Comparison of ENCODE assay signal across 31 cellular contexts in the genomic region with DNA sequence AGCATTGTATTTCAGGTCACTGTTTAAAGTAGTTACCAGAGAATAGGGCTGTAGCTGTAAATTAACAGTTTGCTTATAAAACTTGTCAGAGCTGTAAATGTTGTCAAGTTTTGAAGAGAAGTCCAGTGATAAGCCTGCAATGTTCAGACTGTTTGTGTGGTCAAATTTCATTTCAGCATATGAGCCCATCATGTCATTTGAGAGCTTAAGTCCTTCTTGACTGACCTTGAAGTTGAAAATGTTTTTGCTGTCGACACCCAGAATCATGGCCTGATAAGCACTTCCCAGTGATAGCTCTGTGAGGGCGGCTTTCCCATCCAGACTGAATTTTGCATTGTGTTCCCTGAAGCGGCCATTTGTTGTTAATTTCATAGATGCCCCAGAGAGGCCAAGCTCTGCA. TPM values are rescaled to one million over a fixed set of nuclear protein-coding genes. Genes with fewer than 3 reads are reported as not detected.
"Had no signal": no experiment of that assay in that cellular context is flagged by ENCODE, and none has a peak within 500 bp of the region (broad histone marks: within the 10 kb centered on the region; RNA-seq: fewer than 3 reads in every experiment).

No MANE protein-coding gene starts in this region.

- H3K27me3 Mint-ChIP-seq: activated CD8-positive, alpha-beta T cell treated with anti-CD3 and anti-CD28 coated beads for 36 hours had no signal

- H3K9me3 ChIP-seq: breast epithelium, colonic mucosa, heart left ventricle had no signal

- H3K4me3 Mint-ChIP-seq: activated CD4-positive, alpha-beta T cell treated with anti-CD3 and anti-CD28 coated beads, Interleukin-2, amount 10 ng/mL, durations not matched to agents 7 days and 5 days; activated CD8-positive, alpha-beta T cell treated with anti-CD3 and anti-CD28 coated beads for 36 hours; activated naive CD4-positive, alpha-beta T cell treated with anti-CD3 and anti-CD28 coated beads, Interleukin-2, amount 10 ng/mL, durations not matched to agents 7 days and 5 days; activated naive CD8-positive, alpha-beta T cell treated with anti-CD3 and anti-CD28 coated beads, Interleukin-2, amount 10 ng/mL, durations not matched to agents 7 days and 5 days; activated T-helper 1 cell treated with anti-CD3 and anti-CD28 coated beads, Interleukin-12 subunit alpha, Interleukin-12 subunit beta, Interleukin-2, Interleukin-4 antibody, amounts not matched to agents 30 ng/mL and 10 ng/mL and 1 ng/mL, durations not matched to agents 14 hours and 24 hours and 36 hours; brain; WTC11 had no signal

- H3K27me3 ChIP-seq: ascending aorta, breast epithelium, cardiac muscle cell, colonic mucosa, heart left ventricle had no signal

- H3K36me3 ChIP-seq: breast epithelium, cardiac muscle cell, colonic mucosa had no signal

- H3K36me3 Mint-ChIP-seq: activated naive CD4-positive, alpha-beta T cell treated with anti-CD3 and anti-CD28 coated beads, Interleukin-2, amount 10 ng/mL, durations not matched to agents 7 days and 5 days; activated naive CD4-positive, alpha-beta T cell treated with anti-CD3 and anti-CD28 coated beads, Interleukin-2, amount 50 U/mL, for 72 hours; activated naive CD8-positive, alpha-beta T cell treated with anti-CD3 and anti-CD28 coated beads, Interleukin-2, amount 10 ng/mL, durations not matched to agents 7 days and 5 days; brain; WTC11 had no signal

- H3K27ac Mint-ChIP-seq: activated CD4-positive, alpha-beta T cell treated with anti-CD3 and anti-CD28 coated beads, Interleukin-2, amount 10 ng/mL, durations not matched to agents 7 days and 5 days; activated CD8-positive, alpha-beta T cell treated with anti-CD3 and anti-CD28 coated beads for 36 hours; activated naive CD4-positive, alpha-beta T cell treated with anti-CD3 and anti-CD28 coated beads, Interleukin-2, amount 10 ng/mL, durations not matched to agents 7 days and 5 days; activated naive CD4-positive, alpha-beta T cell treated with anti-CD3 and anti-CD28 coated beads, Interleukin-2, amount 50 U/mL, for 72 hours; activated naive CD8-positive, alpha-beta T cell treated with anti-CD3 and anti-CD28 coated beads, Interleukin-2, amount 10 ng/mL, durations not matched to agents 7 days and 5 days; activated T-helper 1 cell treated with anti-CD3 and anti-CD28 coated beads, Interleukin-12 subunit alpha, Interleukin-12 subunit beta, Interleukin-2, Interleukin-4 antibody, amounts not matched to agents 30 ng/mL and 10 ng/mL and 1 ng/mL, durations not matched to agents 14 hours and 24 hours and 36 hours; activated T-helper 2 cell treated with anti-CD3 and anti-CD28 coated beads, Interferon-gamma antibody, Interleukin-2, Interleukin-4, amounts not matched to agents 10 μg/mL and 5 μg/mL and 100 μg/mL, durations not matched to agents 14 hours and 24 hours and 36 hours; brain; WTC11 had no signal

- ATAC-seq: activated CD8-positive, alpha-beta T cell treated with anti-CD3 and anti-CD28 coated beads for 36 hours; activated naive CD4-positive, alpha-beta T cell treated with anti-CD3 and anti-CD28 coated beads, Interleukin-2, amount 50 U/mL, for 72 hours; esophagus mucosa; WTC11 had no signal

- H3K4me3 ChIP-seq: ascending aorta, breast epithelium, cardiac muscle cell, colonic mucosa, heart left ventricle had no signal

- H3K9me3 Mint-ChIP-seq: activated CD4-positive, alpha-beta T cell treated with anti-CD3 and anti-CD28 coated beads, Interleukin-2, amount 10 ng/mL, durations not matched to agents 7 days and 5 days; activated CD8-positive, alpha-beta T cell treated with anti-CD3 and anti-CD28 coated beads for 36 hours; activated naive CD4-positive, alpha-beta T cell treated with anti-CD3 and anti-CD28 coated beads, Interleukin-2, amount 10 ng/mL, durations not matched to agents 7 days and 5 days; activated naive CD4-positive, alpha-beta T cell treated with anti-CD3 and anti-CD28 coated beads, Interleukin-2, amount 50 U/mL, for 72 hours; activated naive CD8-positive, alpha-beta T cell treated with anti-CD3 and anti-CD28 coated beads, Interleukin-2, amount 10 ng/mL, durations not matched to agents 7 days and 5 days; activated T-helper 1 cell treated with anti-CD3 and anti-CD28 coated beads, Interleukin-12 subunit alpha, Interleukin-12 subunit beta, Interleukin-2, Interleukin-4 antibody, amounts not matched to agents 30 ng/mL and 10 ng/mL and 1 ng/mL, durations not matched to agents 14 hours and 24 hours and 36 hours; activated T-helper 2 cell treated with anti-CD3 and anti-CD28 coated beads, Interferon-gamma antibody, Interleukin-2, Interleukin-4, amounts not matched to agents 10 μg/mL and 5 μg/mL and 100 μg/mL, durations not matched to agents 14 hours and 24 hours and 36 hours; brain had no signal

- H3K27ac ChIP-seq: ascending aorta, breast epithelium, cardiac muscle cell, colonic mucosa, heart left ventricle, VCaP had no signal

- H3K4me1 ChIP-seq: ascending aorta, breast epithelium, colonic mucosa, heart left ventricle had no signal

- H3K4me1 Mint-ChIP-seq: activated CD4-positive, alpha-beta T cell treated with anti-CD3 and anti-CD28 coated beads, Interleukin-2, amount 10 ng/mL, durations not matched to agents 7 days and 5 days; activated naive CD4-positive, alpha-beta T cell treated with anti-CD3 and anti-CD28 coated beads, Interleukin-2, amount 10 ng/mL, durations not matched to agents 7 days and 5 days; activated naive CD8-positive, alpha-beta T cell treated with anti-CD3 and anti-CD28 coated beads, Interleukin-2, amount 10 ng/mL, durations not matched to agents 7 days and 5 days; brain; WTC11 had no signal

- DNase-seq: activated CD4-positive, alpha-beta T cell treated with anti-CD3 and anti-CD28 coated beads for 1 hour; activated CD4-positive, alpha-beta T cell treated with anti-CD3 and anti-CD28 coated beads for 4 hours; activated CD4-positive, alpha-beta T cell treated with anti-CD3 and anti-CD28 coated beads, Interleukin-2, amount 10 ng/mL, durations not matched to agents 7 days and 5 days; activated CD4-positive, alpha-beta T cell treated with anti-CD3 and anti-CD28 coated beads, Interleukin-2, amount 50 U/mL, for 4 hours; activated CD8-positive, alpha-beta memory T cell treated with anti-CD3 and anti-CD28 coated beads for 24 hours; activated CD8-positive, alpha-beta T cell treated with anti-CD3 and anti-CD28 coated beads for 36 hours; activated effector memory CD4-positive, alpha-beta T cell treated with anti-CD3 and anti-CD28 coated beads, Interleukin-2, amount 50 U/mL, for 16 hours; activated naive CD4-positive, alpha-beta T cell treated with anti-CD3 and anti-CD28 coated beads, Interleukin-2, amount 10 ng/mL, durations not matched to agents 7 days and 5 days; activated naive CD8-positive, alpha-beta T cell treated with anti-CD3 and anti-CD28 coated beads, Interleukin-2, amount 10 ng/mL, durations not matched to agents 7 days and 5 days; activated T-cell treated with anti-CD3 and anti-CD28 coated beads, Interleukin-2, amount 50 U/mL, for 1 hour; activated T-cell treated with anti-CD3 and anti-CD28 coated beads, Interleukin-2, amount 50 U/mL, for 48 hours; central memory CD4-positive, alpha-beta T cell; cerebellar nuclear complex; colonic mucosa; effector CD8-positive, alpha-beta T cell; foreskin fibroblast; glutamatergic neuron; heart left ventricle; T-helper 2 cell had no signal

RNA-seq across cellular contexts. Expression of a gene that starts 32.4 kb away (rescaled TPM):
- total RNA-seq: activated CD4-positive, alpha-beta T cell treated with anti-CD3 and anti-CD28 coated beads, Interleukin-2, amount 10 ng/mL, durations not matched to agents 7 days and 5 days; activated CD8-positive, alpha-beta T cell treated with anti-CD3 and anti-CD28 coated beads for 36 hours; activated naive CD4-positive, alpha-beta T cell treated with anti-CD3 and anti-CD28 coated beads, Interleukin-2, amount 50 U/mL, for 72 hours; activated naive CD8-positive, alpha-beta T cell treated with anti-CD3 and anti-CD28 coated beads, Interleukin-2, amount 10 ng/mL, durations not matched to agents 7 days and 5 days; activated T-helper 1 cell treated with anti-CD3 and anti-CD28 coated beads, Interleukin-12 subunit alpha, Interleukin-12 subunit beta, Interleukin-2, Interleukin-4 antibody, amounts not matched to agents 30 ng/mL and 10 ng/mL and 1 ng/mL, durations not matched to agents 14 hours and 24 hours and 36 hours; activated T-helper 2 cell treated with anti-CD3 and anti-CD28 coated beads, Interferon-gamma antibody, Interleukin-2, Interleukin-4, amounts not matched to agents 10 μg/mL and 5 μg/mL and 100 μg/mL, durations not matched to agents 14 hours and 24 hours and 36 hours; epithelial cell of proximal tubule; T-helper 1 cell treated with Interleukin-12 subunit alpha and Interleukin-12 subunit beta and Interleukin-4 antibody, amounts not matched to agents 30 ng/mL and 1 ng/mL, for 36 hours had no signal
